19 cellular contexts compared by ENCODE assay signal in genomic region chr4:108493596-108493931, GRCh38.
A peak's percentile ranks its signal among the peaks of the same experiment; 100 is the strongest.
DNase-seq lines count a peak whose midpoint lies in the region; ATAC-seq, FAIRE-seq and TF ChIP-seq lines count a peak whose summit lies in the region.
"Had no signal": no experiment of that assay in that cellular context is flagged by ENCODE, and none has a peak within 500 bp of the region (broad histone marks: within the 10 kb centered on the region; RNA-seq: fewer than 3 reads in every experiment).

No MANE protein-coding gene starts in this region.

- peaks cover 20% of the 10 kb centered on the region for H3K27me3 Mint-ChIP-seq in T-helper 2 cell treated with Interferon-gamma antibody and Interleukin-4, amounts not matched to agents 5 μg/mL and 100 μg/mL, for 36 hours (ENCODE audit: low read depth)
- no peaks in the 10 kb centered on the region for H3K27me3 Mint-ChIP-seq in activated naive CD8-positive, alpha-beta T cell
- no peaks in the 10 kb centered on the region for H3K27me3 Mint-ChIP-seq in activated naive CD8-positive, alpha-beta T cell treated with anti-CD3 and anti-CD28 coated beads, Interleukin-2, amount 50 U/mL, for 24 hours
- H3K27me3 Mint-ChIP-seq: B cell had no signal

- DNase-seq in T-helper 2 cell treated with Interferon-gamma antibody and Interleukin-4, amounts not matched to agents 5 μg/mL and 100 μg/mL, for 36 hours (ENCODE audit: low spot score), result no peak
- no peak for DNase-seq in T-helper 2 cell
- no peak for DNase-seq in activated naive CD8-positive, alpha-beta T cell treated with anti-CD3 and anti-CD28 coated beads, Interleukin-2, amount 50 U/mL, for 24 hours
- no peak for DNase-seq in pancreas
- DNase-seq in PC-3, result no peak
- DNase-seq: DMS153, GOT3 had no signal

- no peaks in the 10 kb centered on the region for H3K36me3 ChIP-seq in pancreas
- H3K36me3 ChIP-seq in PC-3 (ENCODE audit: low read depth, low read length), result no peaks in the 10 kb centered on the region
- H3K36me3 ChIP-seq: HAP-1 had no signal

- H3K4me3 Mint-ChIP-seq in T-helper 2 cell treated with Interferon-gamma antibody and Interleukin-4, amounts not matched to agents 5 μg/mL and 100 μg/mL, for 36 hours, result no peak overlapping the region
- no peak overlapping the region for H3K4me3 Mint-ChIP-seq in activated naive CD8-positive, alpha-beta T cell
- H3K4me3 Mint-ChIP-seq in activated naive CD8-positive, alpha-beta T cell treated with anti-CD3 and anti-CD28 coated beads, Interleukin-2, amount 50 U/mL, for 24 hours, result no peak overlapping the region
- H3K4me3 Mint-ChIP-seq: B cell; CD4-positive, CD25-positive, alpha-beta regulatory T cell; CD8-positive, alpha-beta T cell had no signal

- H4K20me1 ChIP-seq in PC-3 (ENCODE audit: low read length), result no peaks in the 10 kb centered on the region
- H4K20me1 ChIP-seq: BLaER1 had no signal

- peaks cover 11% of the 10 kb centered on the region for H3K9me3 Mint-ChIP-seq in T-helper 2 cell treated with Interferon-gamma antibody and Interleukin-4, amounts not matched to agents 5 μg/mL and 100 μg/mL, for 36 hours
- peaks cover 4% of the 10 kb centered on the region for H3K9me3 Mint-ChIP-seq in activated naive CD8-positive, alpha-beta T cell (ENCODE audit: low read depth)
- H3K9me3 Mint-ChIP-seq in activated naive CD8-positive, alpha-beta T cell treated with anti-CD3 and anti-CD28 coated beads, Interleukin-2, amount 50 U/mL, for 24 hours, result peaks cover 15% of the 10 kb centered on the region

- H3K9ac ChIP-seq in PC-3 (ENCODE audit: low read length), result no peak overlapping the region
- H3K9ac ChIP-seq: BLaER1 had no signal

- H3K27ac Mint-ChIP-seq in T-helper 2 cell treated with Interferon-gamma antibody and Interleukin-4, amounts not matched to agents 5 μg/mL and 100 μg/mL, for 36 hours, result peak overlapping the region; percentile 43
- H3K27ac Mint-ChIP-seq in activated naive CD8-positive, alpha-beta T cell, result peak overlapping the region; percentile 59
- no peak overlapping the region for H3K27ac Mint-ChIP-seq in activated naive CD8-positive, alpha-beta T cell treated with anti-CD3 and anti-CD28 coated beads, Interleukin-2, amount 50 U/mL, for 24 hours
- H3K27ac Mint-ChIP-seq: B cell; CD4-positive, CD25-positive, alpha-beta regulatory T cell; CD8-positive, alpha-beta T cell had no signal

- TF ChIP-seq CTCF in pancreas (IDR thresholded peaks at IDR 0.05) (no peak), PC-3 (conservative IDR thresholded peaks at IDR 0.05; ENCODE audit: low read depth, low read length) (no peak)

- peak; percentile 32 for FAIRE-seq in pancreas (lab: Jason Lieb, UNC)
- FAIRE-seq: A204.1, G401.6, H54 had no signal

- CTCF ChIA-PET in PC-3 (lab: Charles Lee), result no interaction called here

- no peaks in the 10 kb centered on the region for H3K79me2 ChIP-seq in PC-3 (ENCODE audit: low read length)

- BruUV-seq in PC-3 (replicated peaks; lab: Mats Ljungman, UMichigan), result no TSS peak

- H3K9me2 ChIP-seq in PC-3 (replicated peaks; ENCODE audit: low read length), result no peaks in the 10 kb centered on the region

- no peak overlapping the region for H3K4me2 ChIP-seq in PC-3 (ENCODE audit: low read length)
- H3K4me2 ChIP-seq: BLaER1 had no signal

- H3K36me3 Mint-ChIP-seq in T-helper 2 cell treated with Interferon-gamma antibody and Interleukin-4, amounts not matched to agents 5 μg/mL and 100 μg/mL, for 36 hours (ENCODE audit: low read depth), result peaks cover 2% of the 10 kb centered on the region
- peaks cover 9% of the 10 kb centered on the region for H3K36me3 Mint-ChIP-seq in activated naive CD8-positive, alpha-beta T cell
- H3K36me3 Mint-ChIP-seq in activated naive CD8-positive, alpha-beta T cell treated with anti-CD3 and anti-CD28 coated beads, Interleukin-2, amount 50 U/mL, for 24 hours (ENCODE audit: low read depth), result peaks cover 2% of the 10 kb centered on the region
- H3K36me3 Mint-ChIP-seq: CD8-positive, alpha-beta T cell had no signal

- POLR2A ChIA-PET in PC-3 (lab: Charles Lee; ENCODE audit: unreplicated experiment), result no interaction called here

- no peak for ATAC-seq in activated naive CD8-positive, alpha-beta T cell treated with anti-CD3 and anti-CD28 coated beads, Interleukin-2, amount 50 U/mL, for 24 hours
- no peak for ATAC-seq in pancreas
- ATAC-seq in PC-3, result no peak
- ATAC-seq: CD8-positive, alpha-beta T cell had no signal

- H3F3A ChIP-seq in PC-3 (ENCODE audit: low read length, unreplicated experiment), result no peaks in the 10 kb centered on the region

- H3K9me3 ChIP-seq in pancreas (peaks cover 0 to 4% (median 0%) of the 10 kb centered on the region in 4 donors), PC-3 (ENCODE audit: low read length) (no peaks in the 10 kb centered on the region)

- H2AFZ ChIP-seq in PC-3 (ENCODE audit: low read length), result no peak overlapping the region

- H3K27me3 ChIP-seq in pancreas (no peaks in the 10 kb centered on the region), PC-3 (ENCODE audit: low read length) (no peaks in the 10 kb centered on the region)
- H3K27me3 ChIP-seq: BLaER1 had no signal

- intact Hi-C loops in pancreas (cut with DNase I), result no loop called here
- intact Hi-C loops in PC-3 (cut with micrococcal nuclease), result no loop called here

- no peaks in the 10 kb centered on the region for H3K4me1 Mint-ChIP-seq in T-helper 2 cell treated with Interferon-gamma antibody and Interleukin-4, amounts not matched to agents 5 μg/mL and 100 μg/mL, for 36 hours (ENCODE audit: low read depth)
- H3K4me1 Mint-ChIP-seq in activated naive CD8-positive, alpha-beta T cell (ENCODE audit: low read depth), result peaks cover 5% of the 10 kb centered on the region
- H3K4me1 Mint-ChIP-seq in activated naive CD8-positive, alpha-beta T cell treated with anti-CD3 and anti-CD28 coated beads, Interleukin-2, amount 50 U/mL, for 24 hours, result no peaks in the 10 kb centered on the region
- H3K4me1 Mint-ChIP-seq: CD4-positive, CD25-positive, alpha-beta regulatory T cell had no signal

- H3K4me3 ChIP-seq in pancreas (no peak overlapping the region), PC-3 (ENCODE audit: low read length) (no peak overlapping the region)
- H3K4me3 ChIP-seq: BLaER1, HAP-1 had no signal

- H3K4me1 ChIP-seq in pancreas, result no peaks in the 10 kb centered on the region
- no peaks in the 10 kb centered on the region for H3K4me1 ChIP-seq in PC-3 (ENCODE audit: insufficient read depth, low read length)
- H3K4me1 ChIP-seq: BLaER1, Caco-2, HAP-1 had no signal

- H3K27ac ChIP-seq in pancreas, result no peak overlapping the region
- no peak overlapping the region for H3K27ac ChIP-seq in PC-3 (ENCODE audit: low read length)
- H3K27ac ChIP-seq: 22Rv1, BLaER1, C4-2B had no signal
